Comparison of ENCODE assay signal across 1 cellular context in genomic region chr14:31927348-31927826, GRCh38.
TF ChIP-seq lines count a peak whose summit lies in the region.

No MANE protein-coding gene starts in this region.

TF ChIP-seq in HEK293, 187 proteins besides CTCF, POLR2A, EP300 and RAD21 (continued from another document and continues in another):
- TF ChIP-seq TCF7L2 (IDR thresholded peaks at IDR 0.05; ENCODE audit: borderline replicate concordance, low read depth, low read length), result no peak
- TF ChIP-seq, protein P1, sequence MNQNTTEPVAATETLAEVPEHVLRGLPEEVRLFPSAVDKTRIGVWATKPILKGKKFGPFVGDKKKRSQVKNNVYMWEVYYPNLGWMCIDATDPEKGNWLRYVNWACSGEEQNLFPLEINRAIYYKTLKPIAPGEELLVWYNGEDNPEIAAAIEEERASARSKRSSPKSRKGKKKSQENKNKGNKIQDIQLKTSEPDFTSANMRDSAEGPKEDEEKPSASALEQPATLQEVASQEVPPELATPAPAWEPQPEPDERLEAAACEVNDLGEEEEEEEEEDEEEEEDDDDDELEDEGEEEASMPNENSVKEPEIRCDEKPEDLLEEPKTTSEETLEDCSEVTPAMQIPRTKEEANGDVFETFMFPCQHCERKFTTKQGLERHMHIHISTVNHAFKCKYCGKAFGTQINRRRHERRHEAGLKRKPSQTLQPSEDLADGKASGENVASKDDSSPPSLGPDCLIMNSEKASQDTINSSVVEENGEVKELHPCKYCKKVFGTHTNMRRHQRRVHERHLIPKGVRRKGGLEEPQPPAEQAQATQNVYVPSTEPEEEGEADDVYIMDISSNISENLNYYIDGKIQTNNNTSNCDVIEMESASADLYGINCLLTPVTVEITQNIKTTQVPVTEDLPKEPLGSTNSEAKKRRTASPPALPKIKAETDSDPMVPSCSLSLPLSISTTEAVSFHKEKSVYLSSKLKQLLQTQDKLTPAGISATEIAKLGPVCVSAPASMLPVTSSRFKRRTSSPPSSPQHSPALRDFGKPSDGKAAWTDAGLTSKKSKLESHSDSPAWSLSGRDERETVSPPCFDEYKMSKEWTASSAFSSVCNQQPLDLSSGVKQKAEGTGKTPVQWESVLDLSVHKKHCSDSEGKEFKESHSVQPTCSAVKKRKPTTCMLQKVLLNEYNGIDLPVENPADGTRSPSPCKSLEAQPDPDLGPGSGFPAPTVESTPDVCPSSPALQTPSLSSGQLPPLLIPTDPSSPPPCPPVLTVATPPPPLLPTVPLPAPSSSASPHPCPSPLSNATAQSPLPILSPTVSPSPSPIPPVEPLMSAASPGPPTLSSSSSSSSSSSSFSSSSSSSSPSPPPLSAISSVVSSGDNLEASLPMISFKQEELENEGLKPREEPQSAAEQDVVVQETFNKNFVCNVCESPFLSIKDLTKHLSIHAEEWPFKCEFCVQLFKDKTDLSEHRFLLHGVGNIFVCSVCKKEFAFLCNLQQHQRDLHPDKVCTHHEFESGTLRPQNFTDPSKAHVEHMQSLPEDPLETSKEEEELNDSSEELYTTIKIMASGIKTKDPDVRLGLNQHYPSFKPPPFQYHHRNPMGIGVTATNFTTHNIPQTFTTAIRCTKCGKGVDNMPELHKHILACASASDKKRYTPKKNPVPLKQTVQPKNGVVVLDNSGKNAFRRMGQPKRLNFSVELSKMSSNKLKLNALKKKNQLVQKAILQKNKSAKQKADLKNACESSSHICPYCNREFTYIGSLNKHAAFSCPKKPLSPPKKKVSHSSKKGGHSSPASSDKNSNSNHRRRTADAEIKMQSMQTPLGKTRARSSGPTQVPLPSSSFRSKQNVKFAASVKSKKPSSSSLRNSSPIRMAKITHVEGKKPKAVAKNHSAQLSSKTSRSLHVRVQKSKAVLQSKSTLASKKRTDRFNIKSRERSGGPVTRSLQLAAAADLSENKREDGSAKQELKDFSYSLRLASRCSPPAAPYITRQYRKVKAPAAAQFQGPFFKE (tag by site-specific recombination; IDR thresholded peaks at IDR 0.05; ENCODE audit: borderline replicate concordance), result no peak
- TF ChIP-seq, protein P2, sequence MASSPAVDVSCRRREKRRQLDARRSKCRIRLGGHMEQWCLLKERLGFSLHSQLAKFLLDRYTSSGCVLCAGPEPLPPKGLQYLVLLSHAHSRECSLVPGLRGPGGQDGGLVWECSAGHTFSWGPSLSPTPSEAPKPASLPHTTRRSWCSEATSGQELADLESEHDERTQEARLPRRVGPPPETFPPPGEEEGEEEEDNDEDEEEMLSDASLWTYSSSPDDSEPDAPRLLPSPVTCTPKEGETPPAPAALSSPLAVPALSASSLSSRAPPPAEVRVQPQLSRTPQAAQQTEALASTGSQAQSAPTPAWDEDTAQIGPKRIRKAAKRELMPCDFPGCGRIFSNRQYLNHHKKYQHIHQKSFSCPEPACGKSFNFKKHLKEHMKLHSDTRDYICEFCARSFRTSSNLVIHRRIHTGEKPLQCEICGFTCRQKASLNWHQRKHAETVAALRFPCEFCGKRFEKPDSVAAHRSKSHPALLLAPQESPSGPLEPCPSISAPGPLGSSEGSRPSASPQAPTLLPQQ (tag by site-specific recombination; IDR thresholded peaks at IDR 0.05), result peak; percentile 43; the same call in 1 of the 2 replicates
- no peak for TF ChIP-seq SCRT1 (tag by site-specific recombination; IDR thresholded peaks at IDR 0.05; ENCODE audit: borderline replicate concordance)
- TF ChIP-seq, protein P3, sequence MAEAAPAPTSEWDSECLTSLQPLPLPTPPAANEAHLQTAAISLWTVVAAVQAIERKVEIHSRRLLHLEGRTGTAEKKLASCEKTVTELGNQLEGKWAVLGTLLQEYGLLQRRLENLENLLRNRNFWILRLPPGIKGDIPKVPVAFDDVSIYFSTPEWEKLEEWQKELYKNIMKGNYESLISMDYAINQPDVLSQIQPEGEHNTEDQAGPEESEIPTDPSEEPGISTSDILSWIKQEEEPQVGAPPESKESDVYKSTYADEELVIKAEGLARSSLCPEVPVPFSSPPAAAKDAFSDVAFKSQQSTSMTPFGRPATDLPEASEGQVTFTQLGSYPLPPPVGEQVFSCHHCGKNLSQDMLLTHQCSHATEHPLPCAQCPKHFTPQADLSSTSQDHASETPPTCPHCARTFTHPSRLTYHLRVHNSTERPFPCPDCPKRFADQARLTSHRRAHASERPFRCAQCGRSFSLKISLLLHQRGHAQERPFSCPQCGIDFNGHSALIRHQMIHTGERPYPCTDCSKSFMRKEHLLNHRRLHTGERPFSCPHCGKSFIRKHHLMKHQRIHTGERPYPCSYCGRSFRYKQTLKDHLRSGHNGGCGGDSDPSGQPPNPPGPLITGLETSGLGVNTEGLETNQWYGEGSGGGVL (tag by site-specific recombination; IDR thresholded peaks at IDR 0.05), result peak; percentile 44
- peak; percentile 38; the same call in 1 of the 2 replicates for TF ChIP-seq ZBTB20 (tag by site-specific recombination; IDR thresholded peaks at IDR 0.05)
- TF ChIP-seq ZNF664 (tag by site-specific recombination; IDR thresholded peaks at IDR 0.05), result no peak
- TF ChIP-seq, protein P4, sequence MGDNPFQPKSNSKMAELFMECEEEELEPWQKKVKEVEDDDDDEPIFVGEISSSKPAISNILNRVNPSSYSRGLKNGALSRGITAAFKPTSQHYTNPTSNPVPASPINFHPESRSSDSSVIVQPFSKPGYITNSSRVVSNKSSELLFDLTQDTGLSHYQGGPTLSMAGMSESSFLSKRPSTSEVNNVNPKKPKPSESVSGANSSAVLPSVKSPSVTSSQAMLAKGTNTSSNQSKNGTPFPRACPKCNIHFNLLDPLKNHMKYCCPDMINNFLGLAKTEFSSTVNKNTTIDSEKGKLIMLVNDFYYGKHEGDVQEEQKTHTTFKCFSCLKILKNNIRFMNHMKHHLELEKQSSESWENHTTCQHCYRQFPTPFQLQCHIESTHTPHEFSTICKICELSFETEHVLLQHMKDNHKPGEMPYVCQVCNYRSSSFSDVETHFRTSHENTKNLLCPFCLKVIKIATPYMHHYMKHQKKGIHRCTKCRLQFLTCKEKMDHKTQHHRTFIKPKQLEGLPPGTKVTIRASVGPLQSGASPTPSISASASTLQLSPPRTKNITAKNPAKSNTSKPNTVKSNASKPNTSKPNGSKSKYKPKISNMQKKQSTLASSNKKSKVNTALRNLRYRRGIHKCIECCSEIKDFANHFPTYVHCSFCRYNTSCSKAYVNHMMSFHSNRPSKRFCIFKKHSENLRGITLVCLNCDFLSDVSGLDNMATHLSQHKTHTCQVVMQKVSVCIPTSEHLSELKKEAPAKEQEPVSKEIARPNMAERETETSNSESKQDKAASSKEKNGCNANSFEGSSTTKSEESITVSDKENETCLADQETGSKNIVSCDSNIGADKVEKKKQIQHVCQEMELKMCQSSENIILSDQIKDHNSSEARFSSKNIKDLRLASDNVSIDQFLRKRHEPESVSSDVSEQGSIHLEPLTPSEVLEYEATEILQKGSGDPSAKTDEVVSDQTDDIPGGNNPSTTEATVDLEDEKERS (tag by site-specific recombination; IDR thresholded peaks at IDR 0.05), result no peak
- TF ChIP-seq, protein P5, sequence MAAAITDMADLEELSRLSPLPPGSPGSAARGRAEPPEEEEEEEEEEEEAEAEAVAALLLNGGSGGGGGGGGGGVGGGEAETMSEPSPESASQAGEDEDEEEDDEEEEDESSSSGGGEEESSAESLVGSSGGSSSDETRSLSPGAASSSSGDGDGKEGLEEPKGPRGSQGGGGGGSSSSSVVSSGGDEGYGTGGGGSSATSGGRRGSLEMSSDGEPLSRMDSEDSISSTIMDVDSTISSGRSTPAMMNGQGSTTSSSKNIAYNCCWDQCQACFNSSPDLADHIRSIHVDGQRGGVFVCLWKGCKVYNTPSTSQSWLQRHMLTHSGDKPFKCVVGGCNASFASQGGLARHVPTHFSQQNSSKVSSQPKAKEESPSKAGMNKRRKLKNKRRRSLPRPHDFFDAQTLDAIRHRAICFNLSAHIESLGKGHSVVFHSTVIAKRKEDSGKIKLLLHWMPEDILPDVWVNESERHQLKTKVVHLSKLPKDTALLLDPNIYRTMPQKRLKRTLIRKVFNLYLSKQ (tag by site-specific recombination; IDR thresholded peaks at IDR 0.05; ENCODE audit: borderline replicate concordance), result no peak
- TF ChIP-seq, protein P6, sequence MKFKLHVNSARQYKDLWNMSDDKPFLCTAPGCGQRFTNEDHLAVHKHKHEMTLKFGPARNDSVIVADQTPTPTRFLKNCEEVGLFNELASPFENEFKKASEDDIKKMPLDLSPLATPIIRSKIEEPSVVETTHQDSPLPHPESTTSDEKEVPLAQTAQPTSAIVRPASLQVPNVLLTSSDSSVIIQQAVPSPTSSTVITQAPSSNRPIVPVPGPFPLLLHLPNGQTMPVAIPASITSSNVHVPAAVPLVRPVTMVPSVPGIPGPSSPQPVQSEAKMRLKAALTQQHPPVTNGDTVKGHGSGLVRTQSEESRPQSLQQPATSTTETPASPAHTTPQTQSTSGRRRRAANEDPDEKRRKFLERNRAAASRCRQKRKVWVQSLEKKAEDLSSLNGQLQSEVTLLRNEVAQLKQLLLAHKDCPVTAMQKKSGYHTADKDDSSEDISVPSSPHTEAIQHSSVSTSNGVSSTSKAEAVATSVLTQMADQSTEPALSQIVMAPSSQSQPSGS (tag by site-specific recombination; IDR thresholded peaks at IDR 0.05; ENCODE audit: low read depth), result no peak
- TF ChIP-seq PBX3 (CRISPR knock-in tag; IDR thresholded peaks at IDR 0.05), result no peak
- no peak for TF ChIP-seq ZNF48 (tag by site-specific recombination; IDR thresholded peaks at IDR 0.05)
- TF ChIP-seq ZNF558 (tag by site-specific recombination; IDR thresholded peaks at IDR 0.05), result peak; percentile 83
- no peak for TF ChIP-seq KLF7 (tag by site-specific recombination; IDR thresholded peaks at IDR 0.05; ENCODE audit: borderline replicate concordance)
- TF ChIP-seq ZNF501 (tag by site-specific recombination; IDR thresholded peaks at IDR 0.05), result no peak
- no peak for TF ChIP-seq ZBTB8A (tag by site-specific recombination; IDR thresholded peaks at IDR 0.05)
- no peak for TF ChIP-seq ZSCAN5A (tag by site-specific recombination; IDR thresholded peaks at IDR 0.05)
- TF ChIP-seq PRDM1 (tag by site-specific recombination; IDR thresholded peaks at IDR 0.05), result no peak
- TF ChIP-seq ZNF394 (tag by site-specific recombination; IDR thresholded peaks at IDR 0.05; ENCODE audit: borderline replicate concordance), result no peak
- peak; percentile 85 for TF ChIP-seq ZBTB17 (tag by site-specific recombination; IDR thresholded peaks at IDR 0.05)
- no peak for TF ChIP-seq ZBTB21 (tag by site-specific recombination; IDR thresholded peaks at IDR 0.05)
- TF ChIP-seq ZNF837 (tag by site-specific recombination; IDR thresholded peaks at IDR 0.05), result no peak
- TF ChIP-seq ZNF610 (tag by site-specific recombination; IDR thresholded peaks at IDR 0.05; ENCODE audit: borderline replicate concordance), result no peak
- TF ChIP-seq ZNF175 (tag by site-specific recombination; IDR thresholded peaks at IDR 0.05), result no peak
- no peak for TF ChIP-seq ZBTB11 (tag by site-specific recombination; conservative IDR thresholded peaks at IDR 0.05; ENCODE audit: low read depth)
- no peak for TF ChIP-seq GFI1B (tag by site-specific recombination; IDR thresholded peaks at IDR 0.05)
- TF ChIP-seq, protein P7, sequence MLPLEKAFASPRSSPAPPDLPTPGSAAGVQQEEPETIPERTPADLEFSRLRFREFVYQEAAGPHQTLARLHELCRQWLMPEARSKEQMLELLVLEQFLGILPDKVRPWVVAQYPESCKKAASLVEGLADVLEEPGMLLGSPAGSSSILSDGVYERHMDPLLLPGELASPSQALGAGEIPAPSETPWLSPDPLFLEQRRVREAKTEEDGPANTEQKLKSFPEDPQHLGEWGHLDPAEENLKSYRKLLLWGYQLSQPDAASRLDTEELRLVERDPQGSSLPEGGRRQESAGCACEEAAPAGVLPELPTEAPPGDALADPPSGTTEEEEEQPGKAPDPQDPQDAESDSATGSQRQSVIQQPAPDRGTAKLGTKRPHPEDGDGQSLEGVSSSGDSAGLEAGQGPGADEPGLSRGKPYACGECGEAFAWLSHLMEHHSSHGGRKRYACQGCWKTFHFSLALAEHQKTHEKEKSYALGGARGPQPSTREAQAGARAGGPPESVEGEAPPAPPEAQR (tag by site-specific recombination; IDR thresholded peaks at IDR 0.05), result no peak
